1 cellular context compared by ENCODE assay signal in the genomic region with DNA sequence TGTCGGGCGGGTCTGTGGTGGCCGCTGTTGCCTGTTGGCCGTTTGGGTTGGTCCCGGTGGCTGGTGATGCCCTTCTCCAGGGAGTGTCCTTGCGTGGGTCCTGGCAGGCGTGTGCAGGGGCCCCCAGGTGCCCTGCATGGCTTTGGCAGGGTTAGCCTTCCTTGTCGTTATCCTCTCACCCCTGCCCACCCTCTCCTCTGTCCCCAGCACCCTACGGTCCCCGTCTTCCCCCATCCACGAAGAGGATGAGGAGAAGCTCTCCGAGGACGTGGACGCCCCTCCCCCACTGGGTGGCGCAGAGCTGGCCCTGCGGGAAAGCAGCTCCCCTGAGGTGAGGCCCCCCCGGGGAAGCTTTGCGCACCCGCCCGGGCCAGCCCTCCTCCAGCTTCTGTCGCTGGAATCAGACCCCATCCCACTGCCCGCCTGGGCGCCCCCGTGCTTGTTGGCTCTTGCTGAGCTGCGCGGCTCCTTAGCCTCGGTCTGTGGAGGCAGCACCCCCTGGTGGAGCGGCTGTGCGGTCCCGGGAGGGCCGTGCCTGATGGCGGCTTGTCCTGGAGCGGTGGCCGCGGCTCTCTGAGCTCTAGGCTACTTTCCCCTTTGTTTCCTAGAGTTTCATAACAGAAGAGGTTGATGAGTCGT.
TF ChIP-seq lines count a peak whose summit lies in the region.

No MANE protein-coding gene starts in this region.

TF ChIP-seq in SK-N-SH treated with all-trans-retinoic acid at 6 μM for 48 hours, 23 proteins besides CTCF, POLR2A, EP300 and RAD21 (continued from another document):
- TF ChIP-seq, protein P1, sequence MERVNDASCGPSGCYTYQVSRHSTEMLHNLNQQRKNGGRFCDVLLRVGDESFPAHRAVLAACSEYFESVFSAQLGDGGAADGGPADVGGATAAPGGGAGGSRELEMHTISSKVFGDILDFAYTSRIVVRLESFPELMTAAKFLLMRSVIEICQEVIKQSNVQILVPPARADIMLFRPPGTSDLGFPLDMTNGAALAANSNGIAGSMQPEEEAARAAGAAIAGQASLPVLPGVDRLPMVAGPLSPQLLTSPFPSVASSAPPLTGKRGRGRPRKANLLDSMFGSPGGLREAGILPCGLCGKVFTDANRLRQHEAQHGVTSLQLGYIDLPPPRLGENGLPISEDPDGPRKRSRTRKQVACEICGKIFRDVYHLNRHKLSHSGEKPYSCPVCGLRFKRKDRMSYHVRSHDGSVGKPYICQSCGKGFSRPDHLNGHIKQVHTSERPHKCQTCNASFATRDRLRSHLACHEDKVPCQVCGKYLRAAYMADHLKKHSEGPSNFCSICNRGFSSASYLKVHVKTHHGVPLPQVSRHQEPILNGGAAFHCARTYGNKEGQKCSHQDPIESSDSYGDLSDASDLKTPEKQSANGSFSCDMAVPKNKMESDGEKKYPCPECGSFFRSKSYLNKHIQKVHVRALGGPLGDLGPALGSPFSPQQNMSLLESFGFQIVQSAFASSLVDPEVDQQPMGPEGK (CRISPR knock-in tag; IDR thresholded peaks at IDR 0.05; ENCODE audit: borderline replicate concordance), result no peak
- TF ChIP-seq TCF4 (CRISPR knock-in tag; IDR thresholded peaks at IDR 0.05; ENCODE audit: borderline replicate concordance), result no peak
- TF ChIP-seq ZNF8 (CRISPR knock-in tag; IDR thresholded peaks at IDR 0.05), result no peak
- TF ChIP-seq OSR1 (CRISPR knock-in tag; IDR thresholded peaks at IDR 0.05), result no peak
- TF ChIP-seq ARNTL (CRISPR knock-in tag; IDR thresholded peaks at IDR 0.05; ENCODE audit: borderline replicate concordance, low read depth), result no peak
- TF ChIP-seq BACH2 (CRISPR knock-in tag; IDR thresholded peaks at IDR 0.05; ENCODE audit: borderline replicate concordance), result no peak
